8 cellular contexts compared by ENCODE assay signal in genomic region chr4:9381012-9381534, GRCh38. TPM values are rescaled to one million over a fixed set of nuclear protein-coding genes. Genes with fewer than 3 reads are reported as not detected.
A peak's percentile ranks its signal among the peaks of the same experiment; 100 is the strongest.
DNase-seq lines count a peak whose midpoint lies in the region; ATAC-seq, FAIRE-seq and TF ChIP-seq lines count a peak whose summit lies in the region.
"Not testable (repeated sequence)": the region's sequence is repeated elsewhere in the genome, so short reads cannot be mapped to it uniquely, and the experiment has no call there.

No MANE protein-coding gene starts in this region.

- not testable (repeated sequence) for H3K9me3 ChIP-seq in IMR-90 (ENCODE audit: control insufficient read depth, insufficient read depth, low read length); esophagus muscularis mucosa; right lobe of liver

- WGBS in IMR-90 (ENCODE audit: extremely low coverage in 2 of 2, insufficient read length in 1 of 2), 2 experiments, result 80% methylated on average over 5 of the region's 36 CpGs; no CpG with 5 or more reads in 1 of the 2 experiments
- WGBS in esophagus muscularis mucosa, result 10% methylated on average over 14 of the region's 36 CpGs
- WGBS in right lobe of liver (ENCODE audit: insufficient coverage, low coverage, low lambda C conversion rate, missing lambda C conversion rate), result 3% methylated on average over 13 of the region's 36 CpGs

- H3K14ac ChIP-seq in IMR-90 (replicated peaks; ENCODE audit: low read depth, low read length), result not testable (repeated sequence)

- H3K9me1 ChIP-seq in IMR-90 (ENCODE audit: insufficient read depth, low read length), result not testable (repeated sequence)

- not testable (repeated sequence) for H3K79me1 ChIP-seq in IMR-90 (ENCODE audit: low read depth in 1 of 2, low read length in 2 of 2)

- TF ChIP-seq POLR2A in IMR-90 (IDR thresholded peaks at IDR 0.05; ENCODE audit: low read depth, low read length); esophagus muscularis mucosa (IDR thresholded peaks at IDR 0.05; ENCODE audit: low read depth); right lobe of liver (IDR thresholded peaks at IDR 0.05): not testable (repeated sequence)

- not testable (repeated sequence) for H4K91ac ChIP-seq in IMR-90 (ENCODE audit: insufficient read depth, low read depth, low read length)

- peak; percentile 55 for FAIRE-seq in TTC549 (lab: Jason Lieb, UNC)

- not testable (repeated sequence) for H4K8ac ChIP-seq in IMR-90 (ENCODE audit: low read depth in 2 of 2, low read length in 2 of 2)

- peak; percentile 42 for DNase-seq in Calu3
- not testable (repeated sequence) for DNase-seq in IMR-90; esophagus muscularis mucosa (ENCODE audit: extremely low spot score); retinal pigment epithelial cell (ENCODE audit: low read depth)
- peak; percentile 61 for DNase-seq in activated naive CD4-positive, alpha-beta T cell treated with anti-CD3 and anti-CD28 coated beads for 36 hours
- peak; percentile 41 to 58 (median 54) for DNase-seq in right lobe of liver
- DNase-seq in stimulated activated naive CD8-positive, alpha-beta T cell treated with anti-CD3 and anti-CD28 coated beads, Interleukin-15, amount 100 ng/mL, for 72 hours, result peak; percentile 63 to 72

- CTCF ChIA-PET in Calu3 (lab: Charles Lee), result interaction anchor here (0.5 kb wide), 1 partner anchor 15 kb away, joined by 3 read pairs; no protein-coding TSS in a partner anchor
- CTCF ChIA-PET in IMR-90 (lab: Yijun Ruan, JAX), result not testable (repeated sequence)
- CTCF ChIA-PET in activated naive CD4-positive, alpha-beta T cell treated with anti-CD3 and anti-CD28 coated beads for 36 hours (lab: Charles Lee), result interaction anchor here (0.5 to 0.9 kb wide), 2 partner anchors 25 to 215 kb away, joined by 3 to 4 read pairs; no protein-coding TSS in a partner anchor

- not testable (repeated sequence) for H4K5ac ChIP-seq in IMR-90 (ENCODE audit: low read depth, low read length)

- not testable (repeated sequence) for H3K4me1 ChIP-seq in IMR-90 (ENCODE audit: control insufficient read depth, insufficient read depth, low read length); esophagus muscularis mucosa; right lobe of liver

- not testable (repeated sequence) for H2AK9ac ChIP-seq in IMR-90 (replicated peaks; ENCODE audit: low read depth, low read length, poor library complexity)

- not testable (repeated sequence) for ATAC-seq in IMR-90 (ENCODE audit: low read depth)
- peak in 1 of 4 donors; percentile 48 for ATAC-seq in right lobe of liver
- ATAC-seq in stimulated activated naive CD8-positive, alpha-beta T cell treated with anti-CD3 and anti-CD28 coated beads, Interleukin-15, amount 100 ng/mL, for 72 hours, result peak; percentile 76

- H3K27me3 Mint-ChIP-seq in Calu3 (ENCODE audit: unreplicated experiment); activated naive CD4-positive, alpha-beta T cell treated with anti-CD3 and anti-CD28 coated beads for 36 hours (ENCODE audit: low read depth); stimulated activated naive CD8-positive, alpha-beta T cell treated with anti-CD3 and anti-CD28 coated beads, Interleukin-15, amount 100 ng/mL, for 72 hours: not testable (repeated sequence)

- intact Hi-C loops in Calu3 (cut with micrococcal nuclease; ENCODE audit: unreplicated experiment); IMR-90 (cut with micrococcal nuclease); activated naive CD4-positive, alpha-beta T cell treated with anti-CD3 and anti-CD28 coated beads for 36 hours (cut with micrococcal nuclease); esophagus muscularis mucosa (cut with DNase I); right lobe of liver (cut with DNase I): not testable (repeated sequence)

- not testable (repeated sequence) for H2AK5ac ChIP-seq in IMR-90 (ENCODE audit: low read depth, low read length)

- H3K23ac ChIP-seq in IMR-90 (ENCODE audit: low read depth, low read length), result not testable (repeated sequence)

- H2BK20ac ChIP-seq in IMR-90 (ENCODE audit: low read depth, low read length), result not testable (repeated sequence)

- TF ChIP-seq RAD21 in IMR-90 (IDR thresholded peaks at IDR 0.05; ENCODE audit: low read length), result not testable (repeated sequence)

- not testable (repeated sequence) for H3K36me3 ChIP-seq in IMR-90 (ENCODE audit: control insufficient read depth, insufficient read depth, low read length); esophagus muscularis mucosa; right lobe of liver

- H3K36me3 Mint-ChIP-seq in Calu3 (ENCODE audit: insufficient read depth, unreplicated experiment); activated naive CD4-positive, alpha-beta T cell treated with anti-CD3 and anti-CD28 coated beads for 36 hours (ENCODE audit: low read depth): not testable (repeated sequence)

- not testable (repeated sequence) for H3K9me3 Mint-ChIP-seq in Calu3 (ENCODE audit: low read depth, unreplicated experiment); activated naive CD4-positive, alpha-beta T cell treated with anti-CD3 and anti-CD28 coated beads for 36 hours; stimulated activated naive CD8-positive, alpha-beta T cell treated with anti-CD3 and anti-CD28 coated beads, Interleukin-15, amount 100 ng/mL, for 72 hours

- peak overlapping the region; percentile 19 for H3K4me3 Mint-ChIP-seq in Calu3 (ENCODE audit: low read depth, unreplicated experiment)
- peak overlapping the region; percentile 39 for H3K4me3 Mint-ChIP-seq in activated naive CD4-positive, alpha-beta T cell treated with anti-CD3 and anti-CD28 coated beads for 36 hours
- peak overlapping the region; percentile 58 to 63 for H3K4me3 Mint-ChIP-seq in stimulated activated naive CD8-positive, alpha-beta T cell treated with anti-CD3 and anti-CD28 coated beads, Interleukin-15, amount 100 ng/mL, for 72 hours

- not testable (repeated sequence) for H3K18ac ChIP-seq in IMR-90 (ENCODE audit: low read depth, low read length)

- H2AFZ ChIP-seq in IMR-90 (replicated peaks; ENCODE audit: low read length, poor library complexity), result not testable (repeated sequence)

- TF ChIP-seq EP300 in esophagus muscularis mucosa (IDR thresholded peaks at IDR 0.05), result not testable (repeated sequence)

- H3K4me3 ChIP-seq in IMR-90 (ENCODE audit: insufficient read depth, low read depth, low read length) (peak overlapping the region; percentile 18; the same call in 1 of the 2 replicates), esophagus muscularis mucosa (peak overlapping the region; percentile 47 to 53 (median 48)), right lobe of liver (peak overlapping the region in 2 of 3 donors; percentile 38 to 59), retinal pigment epithelial cell (ENCODE audit: low read length) (peak overlapping the region; percentile 21)

- not testable (repeated sequence) for H3K27ac Mint-ChIP-seq in Calu3 (ENCODE audit: unreplicated experiment); activated naive CD4-positive, alpha-beta T cell treated with anti-CD3 and anti-CD28 coated beads for 36 hours; stimulated activated naive CD8-positive, alpha-beta T cell treated with anti-CD3 and anti-CD28 coated beads, Interleukin-15, amount 100 ng/mL, for 72 hours

- POLR2A ChIA-PET in IMR-90 (lab: Charles Lee; ENCODE audit: unreplicated experiment), result not testable (repeated sequence)

- dilution Hi-C loops in IMR-90 (cut with HindIII; ENCODE audit: low sequenced_read_pairs, unreplicated experiment), result not testable (repeated sequence)

- not testable (repeated sequence) for H4K20me1 ChIP-seq in IMR-90 (ENCODE audit: insufficient read depth, low read length)

- H3K27ac ChIP-seq in IMR-90 (ENCODE audit: insufficient read depth, low read length); esophagus muscularis mucosa (replicated peaks in 1 of 4); right lobe of liver: not testable (repeated sequence)

- not testable (repeated sequence) for H2BK5ac ChIP-seq in IMR-90 (ENCODE audit: low read depth, low read length, poor library complexity, severe bottlenecking)

- not testable (repeated sequence) for BruUV-seq in Calu3 (replicated peaks; lab: Mats Ljungman, UMichigan); IMR-90 (replicated peaks; lab: Mats Ljungman, UMichigan)

- in situ Hi-C loops in IMR-90 (cut with MboI; ENCODE audit: low sequenced_read_pairs), result not testable (repeated sequence)

- H3K4ac ChIP-seq in IMR-90 (ENCODE audit: low read depth, low read length), result not testable (repeated sequence)

- H2BK15ac ChIP-seq in IMR-90 (ENCODE audit: low read depth, low read length), result not testable (repeated sequence)

- H3K56ac ChIP-seq in IMR-90 (ENCODE audit: extremely low read depth, insufficient read depth, low read length), result not testable (repeated sequence)

- not testable (repeated sequence) for H3K9ac ChIP-seq in IMR-90 (ENCODE audit: low read depth, low read length)

- H2BK120ac ChIP-seq in IMR-90 (ENCODE audit: low read depth, low read length), result not testable (repeated sequence)

- H3K4me1 Mint-ChIP-seq in Calu3 (ENCODE audit: low read depth, unreplicated experiment); activated naive CD4-positive, alpha-beta T cell treated with anti-CD3 and anti-CD28 coated beads for 36 hours (ENCODE audit: low read depth); stimulated activated naive CD8-positive, alpha-beta T cell treated with anti-CD3 and anti-CD28 coated beads, Interleukin-15, amount 100 ng/mL, for 72 hours: not testable (repeated sequence)

- not testable (repeated sequence) for TF ChIP-seq CTCF in Calu3 (IDR thresholded peaks at IDR 0.05; ENCODE audit: unreplicated experiment); IMR-90 (conservative IDR thresholded peaks at IDR 0.05; ENCODE audit: low read depth, low read length)
- TF ChIP-seq CTCF in esophagus muscularis mucosa (IDR thresholded peaks at IDR 0.05) (peak; percentile 57 to 62 (median 60)), right lobe of liver (IDR thresholded peaks at IDR 0.05) (peak; percentile 27 to 81 (median 56)), retinal pigment epithelial cell (conservative IDR thresholded peaks at IDR 0.05; ENCODE audit: low read depth, low read length) (peak; percentile 22)

- not testable (repeated sequence) for H3K4me2 ChIP-seq in IMR-90 (ENCODE audit: low read depth, low read length)

- not testable (repeated sequence) for H3K27me3 ChIP-seq in IMR-90 (ENCODE audit: control insufficient read depth, insufficient read depth, low read length); esophagus muscularis mucosa; right lobe of liver

RNA-seq across cellular contexts. Expression of gene USP17L30, which starts 18.1 kb away (rescaled TPM):
- total RNA-seq in Calu3 (2022), result not detected in 2 replicates
- total RNA-seq in IMR-90 (2012; rRNA removed), result not detected in 2 replicates
- polyA plus RNA-seq in IMR-90 (2012; rRNA removed), result not detected in 2 replicates
- not detected in 2 replicates for polyA plus RNA-seq in IMR-90 (2012; cell fraction: cytosol; rRNA removed)
- polyA plus RNA-seq in IMR-90 (2012; cell fraction: nucleus; rRNA removed; ENCODE audit: low replicate concordance), result not detected in 2 replicates
- not detected for total RNA-seq in activated naive CD4-positive, alpha-beta T cell treated with anti-CD3 and anti-CD28 coated beads for 36 hours
- not detected for total RNA-seq in esophagus muscularis mucosa
- not detected for total RNA-seq in right lobe of liver

RNA-seq across cellular contexts. Expression of gene USP17L29, which starts 27.6 kb away (rescaled TPM):
- total RNA-seq in Calu3 (2022), result not detected in 2 replicates
- total RNA-seq in IMR-90 (2012; rRNA removed), result not detected in 2 replicates
- polyA plus RNA-seq in IMR-90 (2012; rRNA removed), result not detected in 2 replicates
- not detected in 2 replicates for polyA plus RNA-seq in IMR-90 (2012; cell fraction: cytosol; rRNA removed)
- polyA plus RNA-seq in IMR-90 (2012; cell fraction: nucleus; rRNA removed; ENCODE audit: low replicate concordance), result not detected in 2 replicates
- total RNA-seq in activated naive CD4-positive, alpha-beta T cell treated with anti-CD3 and anti-CD28 coated beads for 36 hours, result not detected
- not detected for total RNA-seq in esophagus muscularis mucosa
- total RNA-seq in right lobe of liver, result not detected

RNA-seq across cellular contexts. Expression of gene USP17L28, which starts 32.4 kb away (rescaled TPM):
- total RNA-seq in Calu3 (2022) (not detected in 2 replicates), IMR-90 (2012; rRNA removed) (not detected in 2 replicates), esophagus muscularis mucosa (not detected), right lobe of liver (not detected)
- polyA plus RNA-seq in IMR-90 (2012; rRNA removed), result not detected in 2 replicates
- polyA plus RNA-seq in IMR-90 (2012; cell fraction: cytosol; rRNA removed), result not detected in 2 replicates
- not detected in 2 replicates for polyA plus RNA-seq in IMR-90 (2012; cell fraction: nucleus; rRNA removed; ENCODE audit: low replicate concordance)
- total RNA-seq in activated naive CD4-positive, alpha-beta T cell treated with anti-CD3 and anti-CD28 coated beads for 36 hours, result not detected

RNA-seq across cellular contexts. Expression of gene USP17L27, which starts 37.1 kb away (rescaled TPM):
- total RNA-seq in Calu3 (2022) (not detected in 2 replicates), IMR-90 (2012; rRNA removed) (not detected in 2 replicates), esophagus muscularis mucosa (not detected), right lobe of liver (not detected)
- polyA plus RNA-seq in IMR-90 (2012; rRNA removed), result not detected in 2 replicates
- not detected in 2 replicates for polyA plus RNA-seq in IMR-90 (2012; cell fraction: cytosol; rRNA removed)
- not detected in 2 replicates for polyA plus RNA-seq in IMR-90 (2012; cell fraction: nucleus; rRNA removed; ENCODE audit: low replicate concordance)
- not detected for total RNA-seq in activated naive CD4-positive, alpha-beta T cell treated with anti-CD3 and anti-CD28 coated beads for 36 hours

RNA-seq across cellular contexts. Expression of gene USP17L5, which starts 41.9 kb away (rescaled TPM):
- total RNA-seq in Calu3 (2022), result not detected in 2 replicates
- total RNA-seq in IMR-90 (2012; rRNA removed), result not detected in 2 replicates
- not detected in 2 replicates for polyA plus RNA-seq in IMR-90 (2012; rRNA removed)
- polyA plus RNA-seq in IMR-90 (2012; cell fraction: cytosol; rRNA removed), result not detected in 2 replicates
- not detected in 2 replicates for polyA plus RNA-seq in IMR-90 (2012; cell fraction: nucleus; rRNA removed; ENCODE audit: low replicate concordance)
- not detected for total RNA-seq in activated naive CD4-positive, alpha-beta T cell treated with anti-CD3 and anti-CD28 coated beads for 36 hours
- not detected for total RNA-seq in esophagus muscularis mucosa
- not detected for total RNA-seq in right lobe of liver
